In genomic region chr22:46115388-46115678, GRCh38 we compare ENCODE assay signal across 20 cellular contexts. TPM values are rescaled to one million over a fixed set of nuclear protein-coding genes. Genes with fewer than 3 reads are reported as not detected.
DNase-seq lines count a peak whose midpoint lies in the region; ATAC-seq, FAIRE-seq and TF ChIP-seq lines count a peak whose summit lies in the region.
"Had no signal": no experiment of that assay in that cellular context is flagged by ENCODE, and none has a peak within 500 bp of the region (broad histone marks: within the 10 kb centered on the region; RNA-seq: fewer than 3 reads in every experiment).

No MANE protein-coding gene starts in this region.

- H2AFZ ChIP-seq in K562 (ENCODE audit: low read depth, low read length), result no peak overlapping the region
- H2AFZ ChIP-seq: GM23338 had no signal

- BruUV-seq in K562 (replicated peaks; lab: Mats Ljungman, UMichigan), result no TSS peak

- H3K27ac Mint-ChIP-seq in HFFc6, result peak overlapping the region; percentile 79
- H3K27ac Mint-ChIP-seq: activated naive CD8-positive, alpha-beta T cell treated with anti-CD3 and anti-CD28 coated beads, Interleukin-2, amount 50 U/mL, for 24 hours; WTC11 had no signal

- peaks cover 6% of the 10 kb centered on the region; the same call in 1 of the 2 replicates for H3K9me3 Mint-ChIP-seq in HFFc6
- H3K9me3 Mint-ChIP-seq: activated naive CD8-positive, alpha-beta T cell treated with anti-CD3 and anti-CD28 coated beads, Interleukin-2, amount 50 U/mL, for 24 hours; CD4-positive, alpha-beta memory T cell; GM23338; WTC11 had no signal

- no peak overlapping the region for H3K4me2 ChIP-seq in K562 (ENCODE audit: insufficient read depth, low read length)
- H3K4me2 ChIP-seq: GM23338 had no signal

- POLR2A ChIA-PET in K562 (lab: Yijun Ruan, JAX), result interaction anchor here (0.6 kb wide), 1 partner anchor 143 kb away, joined by 3 read pairs; no protein-coding TSS in a partner anchor

- H4K20me1 ChIP-seq in K562 (replicated peaks; ENCODE audit: control insufficient read depth, insufficient read depth, low read length), result no peaks in the 10 kb centered on the region

- no peak for TF ChIP-seq POLR2A in K562 (conservative IDR thresholded peaks at IDR 0.05)

- peaks cover 60% of the 10 kb centered on the region for H3K27me3 Mint-ChIP-seq in HFFc6 (ENCODE audit: insufficient read depth)
- H3K27me3 Mint-ChIP-seq: activated naive CD8-positive, alpha-beta T cell treated with anti-CD3 and anti-CD28 coated beads, Interleukin-2, amount 50 U/mL, for 24 hours; CD4-positive, alpha-beta memory T cell had no signal

- H3K27me3 ChIP-seq in K562 (ENCODE audit: control insufficient read depth in 2 of 2, insufficient read depth in 2 of 2, low read length in 2 of 2) (no peaks in the 10 kb centered on the region), lower lobe of right lung (ENCODE audit: low read depth) (no peaks in the 10 kb centered on the region)

- no peaks in the 10 kb centered on the region for H3K9me1 ChIP-seq in K562 (ENCODE audit: control insufficient read depth, insufficient read depth, low read length)

- in situ Hi-C loops in K562 (cut with MboI), result loop anchor here (5.0 kb wide), 1 partner anchor 108 kb away; no protein-coding TSS in a partner anchor

- H3K27ac ChIP-seq in K562 (ENCODE audit: extremely low read depth, low read depth, low read length), result no peak overlapping the region
- H3K27ac ChIP-seq in lower lobe of right lung, result peak overlapping the region; percentile 65
- peak overlapping the region; percentile 46 for H3K27ac ChIP-seq in substantia nigra (ENCODE audit: low read depth, low read length, poor library complexity, severe bottlenecking)
- H3K27ac ChIP-seq: HL-60 had no signal

- no peaks in the 10 kb centered on the region for H3K36me3 Mint-ChIP-seq in HFFc6 (ENCODE audit: low read depth)
- H3K36me3 Mint-ChIP-seq: WTC11 had no signal

- intact Hi-C loops in K562 (cut with micrococcal nuclease), result loop anchor here (10.0 kb wide), 1 partner anchor 541 kb away; no protein-coding TSS in a partner anchor
- intact Hi-C loops in lower lobe of right lung (cut with DNase I), result loop anchor here (10.0 kb wide), 1 partner anchor 111 kb away; no protein-coding TSS in a partner anchor

- CTCF ChIA-PET in K562 (lab: Yijun Ruan, JAX; ENCODE audit: low intra/inter-chr PET ratio), result interaction anchor here (1.0 to 4.8 kb wide), 3 partner anchors 109 to 123 kb away, joined by 5 to 111 read pairs (median 57); no protein-coding TSS in a partner anchor

- FAIRE-seq in K562 (lab: Jason Lieb, UNC) (no peak), HTR-8/SVneo (lab: Jason Lieb, UNC) (no peak)
- FAIRE-seq: GM18507 had no signal

- H3K4me1 Mint-ChIP-seq in HFFc6 (ENCODE audit: low read depth), result peaks cover 25% of the 10 kb centered on the region
- H3K4me1 Mint-ChIP-seq: activated naive CD8-positive, alpha-beta T cell treated with anti-CD3 and anti-CD28 coated beads, Interleukin-2, amount 50 U/mL, for 24 hours; GM23338 had no signal

- TF ChIP-seq RAD21 in K562 (CRISPR knock-in tag; conservative IDR thresholded peaks at IDR 0.05 in 1 of 2, IDR thresholded peaks at IDR 0.05 in 1 of 2), result no peak

- TF ChIP-seq EP300 in K562 (IDR thresholded peaks at IDR 0.05; ENCODE audit: low read length), result no peak

- H3K79me2 ChIP-seq in K562 (ENCODE audit: control insufficient read depth, insufficient read depth, low read length), result no peaks in the 10 kb centered on the region

- no peak for TF ChIP-seq CTCF in HFFc6 (IDR thresholded peaks at IDR 0.05)
- TF ChIP-seq CTCF in K562 (IDR thresholded peaks at IDR 0.05 in 2 of 3, conservative IDR thresholded peaks at IDR 0.05 in 1 of 3; ENCODE audit: insufficient read depth in 2 of 3, low read depth in 1 of 3, low read length in 3 of 3), result no peak
- TF ChIP-seq CTCF in lower lobe of right lung (IDR thresholded peaks at IDR 0.05), result no peak

- H3K4me3 Mint-ChIP-seq in HFFc6, result no peak overlapping the region
- H3K4me3 Mint-ChIP-seq: activated naive CD8-positive, alpha-beta T cell treated with anti-CD3 and anti-CD28 coated beads, Interleukin-2, amount 50 U/mL, for 24 hours; CD4-positive, alpha-beta memory T cell; GM23338; WTC11 had no signal

- ATAC-seq in K562 (no peak), lower lobe of right lung (no peak), GM18520 (IDR thresholded peaks at IDR 0.05; ENCODE audit: unreplicated experiment) (no peak), GM21526 (IDR thresholded peaks at IDR 0.05; ENCODE audit: low FRiP score, unreplicated experiment) (no peak)
- ATAC-seq: activated naive CD8-positive, alpha-beta T cell treated with anti-CD3 and anti-CD28 coated beads, Interleukin-2, amount 50 U/mL, for 24 hours; GM23338; WTC11 had no signal

- 57% methylated on average over 3 of the region's 4 CpGs for WGBS in K562 (ENCODE audit: insufficient coverage, low coverage, missing lambda C conversion rate)

- H3K9ac ChIP-seq in K562 (ENCODE audit: insufficient read depth in 1 of 2, low read depth in 2 of 2, low read length in 2 of 2), result peak overlapping the region in 1 of 2 experiments; percentile 17; a peak in 1 of 4 replicates

- H3K4me1 ChIP-seq in K562 (replicated peaks in 1 of 2; ENCODE audit: control insufficient read depth in 2 of 2, insufficient read depth in 2 of 2, low read length in 2 of 2) (peaks cover 0 to 68% of the 10 kb centered on the region in 2 experiments; a peak in 3 of 5 replicates), lower lobe of right lung (peaks cover 41% of the 10 kb centered on the region)

- H3K36me3 ChIP-seq in K562 (ENCODE audit: control insufficient read depth, insufficient read depth, low read length) (peaks cover 3% of the 10 kb centered on the region; the same call in 1 of the 3 replicates), lower lobe of right lung (peaks cover 33% of the 10 kb centered on the region)

- H3K9me3 ChIP-seq in K562 (replicated peaks; ENCODE audit: control insufficient read depth, insufficient read depth, low read depth, low read length) (no peaks in the 10 kb centered on the region), lower lobe of right lung (no peaks in the 10 kb centered on the region)

- no peak for DNase-seq in HFFc6
- DNase-seq in K562 (ENCODE audit: extremely low read depth in 1 of 4, low spot score in 3 of 4), result no peak
- no peak for DNase-seq in lower lobe of right lung
- no peak for DNase-seq in substantia nigra (lab: John Stamatoyannopoulos, UW)
- DNase-seq in DMS114 treated with DMSO at 0.1 percent for 48 hours (lab: John Stamatoyannopoulos, UW; ENCODE audit: unreplicated experiment), result no peak
- no peak for DNase-seq in HTR-8/SVneo (ENCODE audit: insufficient read length, low spot score)
- DNase-seq: activated CD8-positive, alpha-beta memory T cell treated with anti-CD3 and anti-CD28 coated beads, Interleukin-2, amount 50 U/mL, for 4 hours; activated naive CD8-positive, alpha-beta T cell treated with anti-CD3 and anti-CD28 coated beads, Interleukin-2, amount 50 U/mL, for 24 hours; CD4-positive, alpha-beta memory T cell; effector CD8-positive, alpha-beta T cell; NCI-H2081 treated with DMSO at 0.1 percent for 48 hours; occipital lobe; stimulated activated CD4-positive, alpha-beta T cell treated with anti-CD3 and anti-CD28 coated beads, Interleukin-1b, Interleukin-23, amount 100 ng/mL, for 48 hours had no signal

- no peak overlapping the region for H3K4me3 ChIP-seq in K562
- H3K4me3 ChIP-seq in lower lobe of right lung, result no peak overlapping the region
- H3K4me3 ChIP-seq: GM23338, lung had no signal

TF ChIP-seq in K562, 482 proteins besides CTCF, POLR2A, EP300 and RAD21:
- TF ChIP-seq RB1 (IDR thresholded peaks at IDR 0.05; ENCODE audit: low read depth) (no peak), ZFP36 (IDR thresholded peaks at IDR 0.05; ENCODE audit: low read depth, low read length, partially characterized antibody) (peak; percentile 87)

RNA-seq across cellular contexts. Expression of gene PPARA, which starts 35.0 kb away (rescaled TPM):
- 10 to 100 TPM; 14.1 to 16.0 (median 15.1) TPM for total RNA-seq in HFFc6 (2021; fragmentation: NEBNext Ultra II Directional; extraction: Animal tissue kit (Norgen Biotek cat#: 25700))
- 19.5 and 33.5 TPM in 2 replicates for total RNA-seq in K562 (2011; cell fraction: chromatin; rRNA removed; ENCODE audit: low replicate concordance)
- total RNA-seq in K562 (2011; cell fraction: nucleolus; rRNA removed), result 17.5 and 22.2 TPM in 2 replicates
- 28.0 and 34.4 TPM in 2 replicates for total RNA-seq in K562 (2011; cell fraction: nucleoplasm; rRNA removed)
- total RNA-seq in K562 (2014; rRNA removed) (2.8 and 5.3 TPM in 2 replicates), K562 (2014; rRNA removed; fragmentation: Illumina TruSeq; extraction: Trizol) (3.4 and 4.3 TPM in 2 replicates), K562 (2015; rRNA removed; fragmentation: Illumina TruSeq; extraction: Trizol) (2.1 and 2.6 TPM in 2 replicates), K562 (2021) (4.1 and 5.9 TPM in 2 replicates), lower lobe of right lung (20.5 TPM)
- polyA plus RNA-seq in K562 (2011; rRNA removed) (5.0 and 8.2 TPM in 2 replicates), K562 (2014; fragmentation: Illumina TruSeq; extraction: Trizol) (2.7 and 3.5 TPM in 2 replicates), K562 (2014; fragmentation: Nextera tagmentation; extraction: Ambion mirVana) (under 1 TPM; 0.64 to 0.87 TPM), K562 (2014; rRNA removed) (2.1 and 4.0 TPM in 2 replicates)
- polyA plus RNA-seq in K562 (2011; cell fraction: cytosol; rRNA removed), result 1.8 and 5.0 TPM in 2 replicates
- polyA plus RNA-seq in K562 (2011; cell fraction: nucleus; rRNA removed), result 4.8 and 9.5 TPM in 2 replicates
- polyA plus RNA-seq in K562 (2012), result 3.6 and 4.1 TPM in 2 replicates
- polyA minus RNA-seq in K562 (2011; rRNA and poly(A)+ RNA removed), result 6.4 and 11.7 TPM in 2 replicates
- 2.6 and 5.2 TPM in 2 replicates for polyA minus RNA-seq in K562 (2011; cell fraction: cytosol; rRNA and poly(A)+ RNA removed)
- 4.4 and 13.0 TPM in 2 replicates for polyA minus RNA-seq in K562 (2011; cell fraction: nucleus; rRNA and poly(A)+ RNA removed)
